In the genomic region with DNA sequence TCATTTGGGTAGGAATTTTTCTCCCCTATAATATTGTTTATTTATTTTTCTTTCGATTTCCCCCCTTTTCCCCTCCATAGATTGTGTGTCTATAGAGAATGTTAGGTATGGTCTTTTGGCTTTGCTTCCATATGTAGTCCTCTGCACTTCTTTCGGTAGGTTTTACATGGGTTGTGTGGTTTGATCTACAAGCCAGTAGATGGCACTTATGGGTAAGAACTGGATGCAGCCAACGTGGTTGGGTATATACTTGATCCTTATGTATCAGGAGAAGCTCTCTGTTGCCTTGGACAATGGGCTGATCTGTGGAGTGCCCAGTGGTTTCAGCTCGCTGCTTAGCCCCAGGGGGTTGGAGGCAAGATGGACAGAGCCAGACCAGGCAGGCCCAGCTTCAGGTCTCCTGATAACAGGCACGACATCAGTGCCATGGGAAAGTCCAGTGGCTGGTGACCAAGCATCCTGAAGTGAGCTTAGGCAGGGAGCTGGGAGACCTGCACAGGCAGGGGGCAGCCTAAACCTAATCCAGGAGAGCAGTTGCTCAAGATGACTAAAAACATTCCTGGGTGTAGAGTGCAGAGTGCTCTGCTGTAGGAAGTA, we compare ENCODE assay signal across 20 cellular contexts.
DNase-seq lines count a peak whose midpoint lies in the region; ATAC-seq, FAIRE-seq and TF ChIP-seq lines count a peak whose summit lies in the region.
"Had no signal": no experiment of that assay in that cellular context is flagged by ENCODE, and none has a peak within 500 bp of the region (broad histone marks: within the 10 kb centered on the region; RNA-seq: fewer than 3 reads in every experiment).

No MANE protein-coding gene starts in this region.

- peak overlapping the region; percentile 37 for H3K4me3 ChIP-seq in adipocyte (ENCODE audit: low read length)
- H3K4me3 ChIP-seq in gastroesophageal sphincter: no peak overlapping the region

- H3K4me1 ChIP-seq in adipocyte (ENCODE audit: control insufficient read depth, insufficient read depth, low read length) (no peaks in the 10 kb centered on the region), gastroesophageal sphincter (no peaks in the 10 kb centered on the region)

- no peak for TF ChIP-seq CTCF in gastroesophageal sphincter (IDR thresholded peaks at IDR 0.05)

- H3K36me3 Mint-ChIP-seq in immature natural killer cell: peaks cover 0 to 7% (median 0%) of the 10 kb centered on the region in 3 donors
- H3K36me3 Mint-ChIP-seq: memory B cell had no signal

- no peak overlapping the region for H3K4me3 Mint-ChIP-seq in immature natural killer cell
- H3K4me3 Mint-ChIP-seq: activated CD4-positive, alpha-beta memory T cell treated with anti-CD3 and anti-CD28 coated beads, Interleukin-2, amount 10 ng/mL, durations not matched to agents 7 days and 5 days; activated T-cell treated with anti-CD3 and anti-CD28 coated beads, Interleukin-2, amount 50 U/mL, for 4 hours; memory B cell; natural killer cell had no signal

- no peak overlapping the region for H3K27ac ChIP-seq in gastroesophageal sphincter

- ATAC-seq in gastroesophageal sphincter: no peak
- ATAC-seq: activated T-cell treated with anti-CD3 and anti-CD28 coated beads, Interleukin-2, amount 50 U/mL, for 4 hours; natural killer cell had no signal

- no peak for TF ChIP-seq EP300 in gastroesophageal sphincter (IDR thresholded peaks at IDR 0.05)

- H3K27me3 ChIP-seq in adipocyte (replicated peaks; ENCODE audit: control insufficient read depth, insufficient read depth, low read length) (no peaks in the 10 kb centered on the region), gastroesophageal sphincter (no peaks in the 10 kb centered on the region)

- peak; percentile 80 for FAIRE-seq in HTR-8/SVneo (lab: Jason Lieb, UNC)

- H3K4me1 Mint-ChIP-seq in immature natural killer cell: no peaks in the 10 kb centered on the region
- H3K4me1 Mint-ChIP-seq: activated CD4-positive, alpha-beta memory T cell treated with anti-CD3 and anti-CD28 coated beads, Interleukin-2, amount 10 ng/mL, durations not matched to agents 7 days and 5 days; memory B cell; natural killer cell had no signal

- H3K27me3 Mint-ChIP-seq in immature natural killer cell (ENCODE audit: low read depth in 3 of 3): peaks cover 0 to 2% (median 0%) of the 10 kb centered on the region in 3 donors
- H3K27me3 Mint-ChIP-seq: activated CD4-positive, alpha-beta memory T cell treated with anti-CD3 and anti-CD28 coated beads, Interleukin-2, amount 10 ng/mL, durations not matched to agents 7 days and 5 days; memory B cell had no signal

- WGBS in gastroesophageal sphincter (ENCODE audit: low coverage in 1 of 2), 2 donors: 49 to 78% methylated on average over 2 of the region's 5 CpGs

- H3K27ac Mint-ChIP-seq in immature natural killer cell: no peak overlapping the region
- H3K27ac Mint-ChIP-seq: activated CD4-positive, alpha-beta memory T cell treated with anti-CD3 and anti-CD28 coated beads, Interleukin-2, amount 10 ng/mL, durations not matched to agents 7 days and 5 days; memory B cell; natural killer cell had no signal

- H3K9ac ChIP-seq in adipocyte (ENCODE audit: low read length): no peak overlapping the region

- H3K36me3 ChIP-seq in adipocyte (ENCODE audit: control insufficient read depth, insufficient read depth, low read length, severe bottlenecking) (no peaks in the 10 kb centered on the region), gastroesophageal sphincter (no peaks in the 10 kb centered on the region)

- DNase-seq in DMS53 treated with DMSO at 0.1 percent for 48 hours (lab: John Stamatoyannopoulos, UW; ENCODE audit: unreplicated experiment): peak; percentile 9
- no peak for DNase-seq in HTR-8/SVneo (ENCODE audit: insufficient read length, low spot score)
- DNase-seq in adipocyte (ENCODE audit: low read depth): no peak
- DNase-seq in iPS-NIHi7 (ENCODE audit: extremely low spot score): peak; percentile 16
- no peak for DNase-seq in immature natural killer cell
- DNase-seq in NCI-H526 treated with DMSO at 0.1 percent for 48 hours (lab: John Stamatoyannopoulos, UW): no peak
- DNase-seq: activated CD4-positive, alpha-beta memory T cell treated with anti-CD3 and anti-CD28 coated beads, Interleukin-2, amount 10 ng/mL, durations not matched to agents 7 days and 5 days; activated naive CD4-positive, alpha-beta T cell treated with anti-CD3 and anti-CD28 coated beads, Interleukin-2, amount 50 U/mL, for 16 hours; activated T-cell treated with anti-CD3 and anti-CD28 coated beads, Interleukin-2, amount 50 U/mL, for 4 hours; COR-L47; dermis blood vessel endothelial cell; erythroblast; GDM1; Kasumi-1; natural killer cell; NCI-H1105; NCI-H774; stimulated activated CD4-positive, alpha-beta T cell treated with anti-CD3 and anti-CD28 coated beads, Interleukin-2, amount 100 ng/mL, for 48 hours had no signal

- H3K9me3 Mint-ChIP-seq in immature natural killer cell: peaks cover 10 to 59% (median 24%) of the 10 kb centered on the region in 6 donors

- H3K9me3 ChIP-seq in adipocyte (ENCODE audit: control insufficient read depth, low read length) (peaks cover 17% of the 10 kb centered on the region), gastroesophageal sphincter (peaks cover 0 to 18% (median 0%) of the 10 kb centered on the region in 3 donors)

- TF ChIP-seq POLR2A in gastroesophageal sphincter (IDR thresholded peaks at IDR 0.05): no peak

Comparison
In these comparisons a context has a peak if more than half of its experiments do, and no peak if none do; other contexts are left out.
1. DNase-seq: peak in DMS53 treated with DMSO at 0.1 percent for 48 hours (single experiment) and iPS-NIHi7 (single experiment); none in HTR-8/SVneo (single experiment), adipocyte (single experiment), immature natural killer cell (0 of 3) and NCI-H526 treated with DMSO at 0.1 percent for 48 hours (single experiment).